15 cellular contexts compared by ENCODE assay signal in genomic region chr3:50807266-50807665, GRCh38.
DNase-seq lines count a peak whose midpoint lies in the region; ATAC-seq and TF ChIP-seq lines count a peak whose summit lies in the region.
"Had no signal": no experiment of that assay in that cellular context is flagged by ENCODE, and none has a peak within 500 bp of the region (broad histone marks: within the 10 kb centered on the region; RNA-seq: fewer than 3 reads in every experiment).

No MANE protein-coding gene starts in this region.

- H3K27me3 ChIP-seq in lung (ENCODE audit: control insufficient read depth, insufficient read depth) (no peaks in the 10 kb centered on the region), right lobe of liver (no peaks in the 10 kb centered on the region)
- H3K27me3 ChIP-seq: Peyer's patch had no signal

- intact Hi-C loops in right lobe of liver (cut with DNase I): no loop called here

- peaks cover 22% of the 10 kb centered on the region for H3K36me3 Mint-ChIP-seq in WTC11
- peaks cover 4% of the 10 kb centered on the region for H3K36me3 Mint-ChIP-seq in activated CD4-positive, alpha-beta T cell treated with anti-CD3 and anti-CD28 coated beads, Interleukin-2, amount 10 ng/mL, durations not matched to agents 7 days and 5 days (ENCODE audit: low read depth)
- H3K36me3 Mint-ChIP-seq: activated naive CD4-positive, alpha-beta T cell treated with anti-CD3 and anti-CD28 coated beads, Interleukin-2, amount 10 ng/mL, durations not matched to agents 7 days and 5 days; CD4-positive, CD25-positive, alpha-beta regulatory T cell had no signal

- TF ChIP-seq CTCF in WTC11 (IDR thresholded peaks at IDR 0.05): no peak
- no peak for TF ChIP-seq CTCF in lung (IDR thresholded peaks at IDR 0.05; ENCODE audit: control extremely low read depth, extremely low read depth)
- TF ChIP-seq CTCF in right lobe of liver (IDR thresholded peaks at IDR 0.05): no peak

- TF ChIP-seq POLR2A in right lobe of liver (IDR thresholded peaks at IDR 0.05): no peak

- POLR2A ChIA-PET in WTC11 (lab: Charles Lee): no interaction called here
- POLR2A ChIA-PET in activated CD4-positive, alpha-beta T cell treated with anti-CD3 and anti-CD28 coated beads, Interleukin-2, amount 10 ng/mL, durations not matched to agents 7 days and 5 days (lab: Charles Lee): no interaction called here

- H3K4me1 ChIP-seq in lung (ENCODE audit: control insufficient read depth in 2 of 2, insufficient read depth in 2 of 2, low read length in 2 of 2) (no peaks in the 10 kb centered on the region), right lobe of liver (no peaks in the 10 kb centered on the region)
- H3K4me1 ChIP-seq: Peyer's patch, prostate gland had no signal

- H3K4me1 Mint-ChIP-seq in WTC11: peaks cover 18% of the 10 kb centered on the region
- H3K4me1 Mint-ChIP-seq in activated CD4-positive, alpha-beta T cell treated with anti-CD3 and anti-CD28 coated beads, Interleukin-2, amount 10 ng/mL, durations not matched to agents 7 days and 5 days: no peaks in the 10 kb centered on the region
- H3K4me1 Mint-ChIP-seq: activated naive CD4-positive, alpha-beta T cell treated with anti-CD3 and anti-CD28 coated beads, Interleukin-2, amount 10 ng/mL, durations not matched to agents 7 days and 5 days; CD4-positive, CD25-positive, alpha-beta regulatory T cell had no signal

- peak overlapping the region; percentile 57; the same call in 1 of the 2 replicates for H3K27ac Mint-ChIP-seq in WTC11
- no peak overlapping the region for H3K27ac Mint-ChIP-seq in activated CD4-positive, alpha-beta T cell treated with anti-CD3 and anti-CD28 coated beads, Interleukin-2, amount 10 ng/mL, durations not matched to agents 7 days and 5 days
- H3K27ac Mint-ChIP-seq: activated naive CD4-positive, alpha-beta T cell treated with anti-CD3 and anti-CD28 coated beads, Interleukin-2, amount 10 ng/mL, durations not matched to agents 7 days and 5 days; CD4-positive, CD25-positive, alpha-beta regulatory T cell; T-helper 2 cell treated with Interferon-gamma antibody and Interleukin-4, amounts not matched to agents 5 μg/mL and 100 μg/mL, for 36 hours had no signal

- H3K36me3 ChIP-seq in lung (ENCODE audit: control insufficient read depth in 2 of 2, insufficient read depth in 2 of 2, low read length in 2 of 2) (no peaks in the 10 kb centered on the region), right lobe of liver (no peaks in the 10 kb centered on the region)
- H3K36me3 ChIP-seq: Peyer's patch, prostate gland had no signal

- H3K9me3 Mint-ChIP-seq in WTC11: peaks cover 35% of the 10 kb centered on the region
- peaks cover 7% of the 10 kb centered on the region for H3K9me3 Mint-ChIP-seq in activated CD4-positive, alpha-beta T cell treated with anti-CD3 and anti-CD28 coated beads, Interleukin-2, amount 10 ng/mL, durations not matched to agents 7 days and 5 days

- H3K4me3 ChIP-seq in lung: no peak overlapping the region
- H3K4me3 ChIP-seq in right lobe of liver: no peak overlapping the region
- H3K4me3 ChIP-seq: mucosa of descending colon, Peyer's patch, prostate gland had no signal

- CTCF ChIA-PET in WTC11 (lab: Charles Lee): interaction anchor here (0.9 to 1.1 kb wide), 3 partner anchors 22 to 565 kb away, joined by 3 read pairs; no protein-coding TSS in a partner anchor
- CTCF ChIA-PET in activated CD4-positive, alpha-beta T cell treated with anti-CD3 and anti-CD28 coated beads, Interleukin-2, amount 10 ng/mL, durations not matched to agents 7 days and 5 days (lab: Charles Lee): interaction anchor here (0.6 kb wide), 1 partner anchor 758 kb away, joined by 3 read pairs; no protein-coding TSS in a partner anchor

- WGBS in lung, 2 donors: 57 to 86% methylated on average over 2 of the region's 2 CpGs
- WGBS in right lobe of liver (ENCODE audit: insufficient coverage, low coverage, low lambda C conversion rate, missing lambda C conversion rate): 50% methylated on average over 2 of the region's 2 CpGs

- ATAC-seq in WTC11 (no peak), lung (ENCODE audit: insufficient read depth, low FRiP score) (no peak), right lobe of liver (no peak), HG03460 (IDR thresholded peaks at IDR 0.05; ENCODE audit: unreplicated experiment) (no peak)
- ATAC-seq: mucosa of descending colon had no signal

- H3K27ac ChIP-seq in lung (ENCODE audit: low read depth in 1 of 2, low read length in 1 of 2) (peak overlapping the region in 1 of 2 donors; percentile 11), right lobe of liver (no peak overlapping the region)
- H3K27ac ChIP-seq: Peyer's patch, prostate gland had no signal

- DNase-seq in DMS 273 treated with DMSO at 0.1 percent for 48 hours (lab: John Stamatoyannopoulos, UW) (peak; percentile 11), NCI-H1105 (lab: John Stamatoyannopoulos, UW) (peak; percentile 25), WTC11 (ENCODE audit: low spot score) (no peak), lung (ENCODE audit: low spot score) (peak; percentile 49), right lobe of liver (no peak), NCI-H187 treated with DMSO at 0.1 percent for 48 hours (lab: John Stamatoyannopoulos, UW) (no peak)
- DNase-seq in activated CD4-positive, alpha-beta T cell treated with anti-CD3 and anti-CD28 coated beads, Interleukin-2, amount 10 ng/mL, durations not matched to agents 7 days and 5 days: no peak
- DNase-seq: activated naive CD4-positive, alpha-beta T cell treated with anti-CD3 and anti-CD28 coated beads, Interleukin-2, amount 10 ng/mL, durations not matched to agents 7 days and 5 days; CD4-positive, CD25-positive, alpha-beta regulatory T cell; NCI-H1694 treated with DMSO at 0.1 percent for 48 hours; Peyer's patch had no signal

- peaks cover 4% of the 10 kb centered on the region; the same call in 1 of the 2 replicates for H3K27me3 Mint-ChIP-seq in WTC11 (ENCODE audit: low read depth)
- no peaks in the 10 kb centered on the region for H3K27me3 Mint-ChIP-seq in activated CD4-positive, alpha-beta T cell treated with anti-CD3 and anti-CD28 coated beads, Interleukin-2, amount 10 ng/mL, durations not matched to agents 7 days and 5 days
- H3K27me3 Mint-ChIP-seq: CD4-positive, CD25-positive, alpha-beta regulatory T cell had no signal

- no peak overlapping the region for H3K4me3 Mint-ChIP-seq in WTC11
- no peak overlapping the region for H3K4me3 Mint-ChIP-seq in activated CD4-positive, alpha-beta T cell treated with anti-CD3 and anti-CD28 coated beads, Interleukin-2, amount 10 ng/mL, durations not matched to agents 7 days and 5 days
- H3K4me3 Mint-ChIP-seq: activated naive CD4-positive, alpha-beta T cell treated with anti-CD3 and anti-CD28 coated beads, Interleukin-2, amount 10 ng/mL, durations not matched to agents 7 days and 5 days; CD4-positive, CD25-positive, alpha-beta regulatory T cell; T-helper 2 cell treated with Interferon-gamma antibody and Interleukin-4, amounts not matched to agents 5 μg/mL and 100 μg/mL, for 36 hours had no signal

- H3K9me3 ChIP-seq in lung (ENCODE audit: control insufficient read depth in 2 of 2, insufficient read depth in 1 of 2, low read length in 1 of 2) (peaks cover 0 to 4% of the 10 kb centered on the region in 2 donors), right lobe of liver (no peaks in the 10 kb centered on the region)
- H3K9me3 ChIP-seq: prostate gland had no signal

TF ChIP-seq in WTC11, 78 proteins besides CTCF, POLR2A, EP300 and RAD21:
- TF ChIP-seq FOXK1 (CRISPR knock-in tag; IDR thresholded peaks at IDR 0.05): no peak
- TF ChIP-seq FOXP1 (CRISPR knock-in tag; IDR thresholded peaks at IDR 0.05; ENCODE audit: borderline replicate concordance): no peak
- TF ChIP-seq, protein P1, sequence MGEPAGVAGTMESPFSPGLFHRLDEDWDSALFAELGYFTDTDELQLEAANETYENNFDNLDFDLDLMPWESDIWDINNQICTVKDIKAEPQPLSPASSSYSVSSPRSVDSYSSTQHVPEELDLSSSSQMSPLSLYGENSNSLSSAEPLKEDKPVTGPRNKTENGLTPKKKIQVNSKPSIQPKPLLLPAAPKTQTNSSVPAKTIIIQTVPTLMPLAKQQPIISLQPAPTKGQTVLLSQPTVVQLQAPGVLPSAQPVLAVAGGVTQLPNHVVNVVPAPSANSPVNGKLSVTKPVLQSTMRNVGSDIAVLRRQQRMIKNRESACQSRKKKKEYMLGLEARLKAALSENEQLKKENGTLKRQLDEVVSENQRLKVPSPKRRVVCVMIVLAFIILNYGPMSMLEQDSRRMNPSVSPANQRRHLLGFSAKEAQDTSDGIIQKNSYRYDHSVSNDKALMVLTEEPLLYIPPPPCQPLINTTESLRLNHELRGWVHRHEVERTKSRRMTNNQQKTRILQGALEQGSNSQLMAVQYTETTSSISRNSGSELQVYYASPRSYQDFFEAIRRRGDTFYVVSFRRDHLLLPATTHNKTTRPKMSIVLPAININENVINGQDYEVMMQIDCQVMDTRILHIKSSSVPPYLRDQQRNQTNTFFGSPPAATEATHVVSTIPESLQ (CRISPR knock-in tag; IDR thresholded peaks at IDR 0.05): no peak
- no peak for TF ChIP-seq CBFB (CRISPR knock-in tag; IDR thresholded peaks at IDR 0.05; ENCODE audit: low read depth)
- no peak for TF ChIP-seq ZNF423 (CRISPR knock-in tag; IDR thresholded peaks at IDR 0.05)

Comparison
In these comparisons a context has a peak if more than half of its experiments do, and no peak if none do; other contexts are left out.
1. DNase-seq: peak in DMS 273 treated with DMSO at 0.1 percent for 48 hours (single experiment), NCI-H1105 (single experiment) and lung (single experiment); none in WTC11 (single experiment), right lobe of liver (0 of 3), activated CD4-positive, alpha-beta T cell treated with anti-CD3 and anti-CD28 coated beads, Interleukin-2, amount 10 ng/mL, durations not matched to agents 7 days and 5 days (single experiment) and NCI-H187 treated with DMSO at 0.1 percent for 48 hours (single experiment).